30 cellular contexts compared by ENCODE assay signal in genomic region chr11:119897046-119897440, GRCh38.
"Had no signal": no experiment of that assay in that cellular context is flagged by ENCODE, and none has a peak within 500 bp of the region (broad histone marks: within the 10 kb centered on the region; RNA-seq: fewer than 3 reads in every experiment).

No MANE protein-coding gene starts in this region.

- H3K9me3 Mint-ChIP-seq: activated CD4-positive, alpha-beta T cell treated with anti-CD3 and anti-CD28 coated beads, Interleukin-2, amount 10 ng/mL, durations not matched to agents 7 days and 5 days; activated naive CD4-positive, alpha-beta T cell treated with anti-CD3 and anti-CD28 coated beads, Interleukin-2, amount 50 U/mL, for 24 hours; activated T-cell treated with anti-CD3 and anti-CD28 coated beads, Interleukin-2, amount 50 U/mL, for 24 hours; activated T-helper 2 cell treated with anti-CD3 and anti-CD28 coated beads, Interferon-gamma antibody, Interleukin-2, Interleukin-4, amounts not matched to agents 10 μg/mL and 5 μg/mL and 100 μg/mL, durations not matched to agents 14 hours and 24 hours and 36 hours; T-helper 1 cell treated with Interleukin-12 subunit alpha and Interleukin-12 subunit beta and Interleukin-4 antibody, amounts not matched to agents 30 μg/mL and 1 μg/mL, for 36 hours; T-helper 2 cell treated with Interferon-gamma antibody and Interleukin-4, amounts not matched to agents 5 μg/mL and 100 μg/mL, for 36 hours had no signal

- H3K36me3 ChIP-seq: MG63, SJCRH30 had no signal

- H3K4me3 Mint-ChIP-seq: activated CD4-positive, alpha-beta T cell treated with anti-CD3 and anti-CD28 coated beads for 36 hours; activated CD4-positive, alpha-beta T cell treated with anti-CD3 and anti-CD28 coated beads, Interleukin-2, amount 10 ng/mL, durations not matched to agents 7 days and 5 days; activated CD8-positive, alpha-beta T cell treated with anti-CD3 and anti-CD28 coated beads, Interleukin-2, amount 10 ng/mL, durations not matched to agents 7 days and 5 days; activated naive CD4-positive, alpha-beta T cell treated with anti-CD3 and anti-CD28 coated beads, Interleukin-2, amount 50 U/mL, for 24 hours; activated T-cell treated with anti-CD3 and anti-CD28 coated beads, Interleukin-2, amount 50 U/mL, for 24 hours; brain; T-helper 1 cell treated with Interleukin-12 subunit alpha and Interleukin-12 subunit beta and Interleukin-4 antibody, amounts not matched to agents 30 μg/mL and 1 μg/mL, for 36 hours; T-helper 2 cell treated with Interferon-gamma antibody and Interleukin-4, amounts not matched to agents 5 μg/mL and 100 μg/mL, for 36 hours had no signal

- H3K36me3 Mint-ChIP-seq: activated naive CD4-positive, alpha-beta T cell treated with anti-CD3 and anti-CD28 coated beads, Interleukin-2, amount 50 U/mL, for 24 hours; brain had no signal

- H3K4me3 ChIP-seq: K562, MG63, SJCRH30, SK-N-MC had no signal

- DNase-seq: activated CD4-positive, alpha-beta T cell treated with anti-CD3 and anti-CD28 coated beads for 36 hours; activated CD4-positive, alpha-beta T cell treated with anti-CD3 and anti-CD28 coated beads, Interleukin-2, amount 10 ng/mL, durations not matched to agents 7 days and 5 days; activated CD4-positive, alpha-beta T cell treated with anti-CD3 and anti-CD28 coated beads, Interleukin-2, amount 50 U/mL, for 48 hours; activated CD8-positive, alpha-beta T cell treated with anti-CD3 and anti-CD28 coated beads, Interleukin-2, amount 10 ng/mL, durations not matched to agents 7 days and 5 days; activated gamma-delta T cell; activated naive CD4-positive, alpha-beta T cell treated with Interleukin-2 at 50 U/mL for 16 hours; activated T-cell treated with anti-CD3 and anti-CD28 coated beads, Interleukin-2, amount 50 U/mL, for 24 hours; anterior cingulate cortex; central memory CD4-positive, alpha-beta T cell; Karpas-422; MG63; NCI-H1105; NCI-H1417 treated with DMSO at 0.1 percent for 48 hours; NCI-H187 treated with DMSO at 0.1 percent for 48 hours; NCI-H2081; NCI-H226; NCI-H446 treated with DMSO at 0.1 percent for 48 hours; NCI-H524; NCI-H69; NCI-H82; SHP77; SJCRH30 had no signal

- H3K4me1 Mint-ChIP-seq: activated CD4-positive, alpha-beta T cell treated with anti-CD3 and anti-CD28 coated beads for 36 hours; activated naive CD4-positive, alpha-beta T cell treated with anti-CD3 and anti-CD28 coated beads, Interleukin-2, amount 50 U/mL, for 24 hours had no signal

- H3K27ac ChIP-seq: SJCRH30, SK-N-MC had no signal

- H3K9me3 ChIP-seq: MG63, SJCRH30 had no signal

- H3K27me3 Mint-ChIP-seq: activated naive CD4-positive, alpha-beta T cell treated with anti-CD3 and anti-CD28 coated beads, Interleukin-2, amount 50 U/mL, for 24 hours; brain had no signal

- H3K27me3 ChIP-seq: MG63, SJCRH30 had no signal

- H3K4me1 ChIP-seq: SJCRH30 had no signal

- ATAC-seq: activated CD4-positive, alpha-beta T cell treated with anti-CD3 and anti-CD28 coated beads for 36 hours; activated CD8-positive, alpha-beta T cell treated with anti-CD3 and anti-CD28 coated beads, Interleukin-2, amount 10 ng/mL, durations not matched to agents 7 days and 5 days; K562; Panc1 had no signal

- H3K27ac Mint-ChIP-seq: activated CD4-positive, alpha-beta T cell treated with anti-CD3 and anti-CD28 coated beads for 36 hours; activated CD4-positive, alpha-beta T cell treated with anti-CD3 and anti-CD28 coated beads, Interleukin-2, amount 10 ng/mL, durations not matched to agents 7 days and 5 days; activated naive CD4-positive, alpha-beta T cell treated with anti-CD3 and anti-CD28 coated beads, Interleukin-2, amount 50 U/mL, for 24 hours; activated T-cell treated with anti-CD3 and anti-CD28 coated beads, Interleukin-2, amount 50 U/mL, for 24 hours; activated T-helper 2 cell treated with anti-CD3 and anti-CD28 coated beads, Interferon-gamma antibody, Interleukin-2, Interleukin-4, amounts not matched to agents 10 μg/mL and 5 μg/mL and 100 μg/mL, durations not matched to agents 14 hours and 24 hours and 36 hours; T-helper 1 cell treated with Interleukin-12 subunit alpha and Interleukin-12 subunit beta and Interleukin-4 antibody, amounts not matched to agents 30 μg/mL and 1 μg/mL, for 36 hours; T-helper 2 cell treated with Interferon-gamma antibody and Interleukin-4, amounts not matched to agents 5 μg/mL and 100 μg/mL, for 36 hours had no signal
